30 cellular contexts compared by ENCODE assay signal in the genomic region with DNA sequence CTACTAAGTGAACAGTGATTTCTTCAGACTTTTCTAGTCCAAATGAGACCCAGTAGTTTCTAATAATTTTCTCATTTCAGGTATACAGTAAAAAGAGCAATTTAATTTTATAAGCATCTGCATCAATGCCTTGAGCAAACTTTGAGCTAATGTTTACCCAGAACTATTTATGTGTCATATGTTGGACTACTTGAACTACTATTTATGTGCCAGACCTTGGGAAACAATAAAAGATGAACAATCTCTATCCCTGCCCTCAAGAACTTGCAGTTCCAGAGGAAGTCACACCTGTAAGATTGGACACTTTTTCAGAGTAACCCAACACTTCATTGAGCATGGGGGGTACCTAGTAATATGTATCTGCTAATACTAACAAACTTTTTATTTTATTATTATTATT. TPM values are rescaled to one million over a fixed set of nuclear protein-coding genes. Genes with fewer than 3 reads are reported as not detected.
DNase-seq lines count a peak whose midpoint lies in the region; ATAC-seq and TF ChIP-seq lines count a peak whose summit lies in the region.
"Had no signal": no experiment of that assay in that cellular context is flagged by ENCODE, and none has a peak within 500 bp of the region (broad histone marks: within the 10 kb centered on the region; RNA-seq: fewer than 3 reads in every experiment).

No MANE protein-coding gene starts in this region.

- peaks cover 10% of the 10 kb centered on the region for H3K9me3 Mint-ChIP-seq in T-helper 2 cell treated with Interferon-gamma antibody and Interleukin-4, amounts not matched to agents 5 μg/mL and 100 μg/mL, for 36 hours
- H3K9me3 Mint-ChIP-seq in type B pancreatic cell, result no peaks in the 10 kb centered on the region
- H3K9me3 Mint-ChIP-seq in activated naive CD4-positive, alpha-beta T cell treated with anti-CD3 and anti-CD28 coated beads, Interleukin-2, amount 50 U/mL, for 72 hours, result peaks cover 0 to 6% of the 10 kb centered on the region in 2 donors
- H3K9me3 Mint-ChIP-seq: HFFc6 had no signal

- no TSS peak for BruUV-seq in PC-3 (replicated peaks; lab: Mats Ljungman, UMichigan)

- no peak for TF ChIP-seq CTCF in PC-3 (conservative IDR thresholded peaks at IDR 0.05; ENCODE audit: low read depth, low read length)
- TF ChIP-seq CTCF in type B pancreatic cell (conservative IDR thresholded peaks at IDR 0.05), result no peak
- no peak for TF ChIP-seq CTCF in dorsolateral prefrontal cortex (IDR thresholded peaks at IDR 0.05 in 54 of 56, conservative IDR thresholded peaks at IDR 0.05 in 2 of 56; ENCODE audit: low read depth in 1 of 56, partially characterized antibody in 56 of 56)

- H3K27me3 Mint-ChIP-seq in T-helper 2 cell treated with Interferon-gamma antibody and Interleukin-4, amounts not matched to agents 5 μg/mL and 100 μg/mL, for 36 hours (ENCODE audit: low read depth), result no peaks in the 10 kb centered on the region
- no peaks in the 10 kb centered on the region for H3K27me3 Mint-ChIP-seq in type B pancreatic cell

- H3K4me1 Mint-ChIP-seq in T-helper 2 cell treated with Interferon-gamma antibody and Interleukin-4, amounts not matched to agents 5 μg/mL and 100 μg/mL, for 36 hours (ENCODE audit: low read depth), result peaks cover 17% of the 10 kb centered on the region
- peaks cover 13% of the 10 kb centered on the region for H3K4me1 Mint-ChIP-seq in type B pancreatic cell (ENCODE audit: unreplicated experiment)

- ATAC-seq in PC-3 (peak; percentile 6; the same call in 1 of the 2 replicates), left colon (peak; percentile 20)
- no peak for ATAC-seq in activated CD4-positive, CD25-positive, alpha-beta regulatory T cell treated with anti-CD3 and anti-CD28 coated beads, Interleukin-2, amount 50 U/mL, for 24 hours
- ATAC-seq in activated naive CD4-positive, alpha-beta T cell treated with anti-CD3 and anti-CD28 coated beads, Interleukin-2, amount 50 U/mL, for 72 hours, result no peak
- ATAC-seq: Panc1 had no signal

- no peak overlapping the region for H3K27ac Mint-ChIP-seq in T-helper 2 cell treated with Interferon-gamma antibody and Interleukin-4, amounts not matched to agents 5 μg/mL and 100 μg/mL, for 36 hours
- H3K27ac Mint-ChIP-seq in type B pancreatic cell, result no peak overlapping the region
- H3K27ac Mint-ChIP-seq in activated naive CD4-positive, alpha-beta T cell treated with anti-CD3 and anti-CD28 coated beads, Interleukin-2, amount 50 U/mL, for 72 hours, result no peak overlapping the region
- H3K27ac Mint-ChIP-seq: CD14-positive monocyte, HFFc6 had no signal

- H3K27me3 ChIP-seq in PC-3 (ENCODE audit: low read length) (no peaks in the 10 kb centered on the region), dorsolateral prefrontal cortex (no peaks in the 10 kb centered on the region)
- H3K27me3 ChIP-seq: BE2C had no signal

- H4K20me1 ChIP-seq in PC-3 (ENCODE audit: low read length), result peaks cover 21% of the 10 kb centered on the region

- no peak for DNase-seq in T-helper 2 cell treated with Interferon-gamma antibody and Interleukin-4, amounts not matched to agents 5 μg/mL and 100 μg/mL, for 36 hours (ENCODE audit: low spot score)
- DNase-seq in T-helper 2 cell (no peak), PC-3 (peak; percentile 51), left colon (no peak), type B pancreatic cell (ENCODE audit: extremely low spot score, unreplicated experiment) (no peak), dorsolateral prefrontal cortex (no peak)
- no peak for DNase-seq in activated naive CD4-positive, alpha-beta T cell treated with anti-CD3 and anti-CD28 coated beads, Interleukin-2, amount 50 U/mL, for 72 hours (ENCODE audit: low spot score in 2 of 2)
- DNase-seq: 8988T, ACHN, BE2C, DMS153, DND-41, GOT3, HFFc6, IMR-90, KG1, NCI-H1092, NCI-H1436, NCI-H187, NCI-H2081 treated with DMSO at 0.1 percent for 48 hours, NCI-H2171, NCI-H226, NCI-H510A, NCI-H69, SHP77 had no signal

- peak overlapping the region; percentile 18 for H3K4me3 Mint-ChIP-seq in T-helper 2 cell treated with Interferon-gamma antibody and Interleukin-4, amounts not matched to agents 5 μg/mL and 100 μg/mL, for 36 hours
- peak overlapping the region; percentile 61 for H3K4me3 Mint-ChIP-seq in type B pancreatic cell
- H3K4me3 Mint-ChIP-seq: CD14-positive monocyte, HFFc6 had no signal

- H2AFZ ChIP-seq in PC-3 (ENCODE audit: low read length), result no peak overlapping the region

- no peak overlapping the region for H3K9ac ChIP-seq in PC-3 (ENCODE audit: low read length)

- H3K4me1 ChIP-seq in PC-3 (ENCODE audit: insufficient read depth, low read length), result peaks cover 20% of the 10 kb centered on the region
- H3K4me1 ChIP-seq: BE2C had no signal

- intact Hi-C loops in PC-3 (cut with micrococcal nuclease) (no loop called here), left colon (cut with DNase I, micrococcal nuclease) (no loop called here), dorsolateral prefrontal cortex (cut with DNase I) (no loop called here)

- H3K9me3 ChIP-seq in PC-3 (ENCODE audit: low read length), result no peaks in the 10 kb centered on the region
- H3K9me3 ChIP-seq: BE2C, HAP-1 had no signal

- H3K4me3 ChIP-seq in PC-3 (ENCODE audit: low read length) (no peak overlapping the region), dorsolateral prefrontal cortex (no peak overlapping the region)
- H3K4me3 ChIP-seq: HAP-1 had no signal

- no peaks in the 10 kb centered on the region for H3K9me2 ChIP-seq in PC-3 (replicated peaks; ENCODE audit: low read length)

- no peak overlapping the region for H3K4me2 ChIP-seq in PC-3 (ENCODE audit: low read length)

- no peak overlapping the region for H3K27ac ChIP-seq in PC-3 (ENCODE audit: low read length)
- no peak overlapping the region for H3K27ac ChIP-seq in dorsolateral prefrontal cortex
- H3K27ac ChIP-seq: RWPE1 had no signal

- H3K79me2 ChIP-seq in PC-3 (ENCODE audit: low read length), result peaks cover 27% of the 10 kb centered on the region

- peaks cover 6% of the 10 kb centered on the region for H3F3A ChIP-seq in PC-3 (ENCODE audit: low read length, unreplicated experiment)

- POLR2A ChIA-PET in PC-3 (lab: Charles Lee; ENCODE audit: unreplicated experiment), result interaction anchor here (0.6 kb wide), 1 partner anchor 1188 kb away, joined by 3 read pairs; no protein-coding TSS in a partner anchor

- H3K36me3 ChIP-seq in PC-3 (ENCODE audit: low read depth, low read length), result 0 out of 2 replicates have a peak, but pooled peaks cover under 1% of the 10 kb centered on the region

- peaks cover 1% of the 10 kb centered on the region for H3K36me3 Mint-ChIP-seq in T-helper 2 cell treated with Interferon-gamma antibody and Interleukin-4, amounts not matched to agents 5 μg/mL and 100 μg/mL, for 36 hours (ENCODE audit: low read depth)
- no peaks in the 10 kb centered on the region for H3K36me3 Mint-ChIP-seq in type B pancreatic cell
- H3K36me3 Mint-ChIP-seq in activated naive CD4-positive, alpha-beta T cell treated with anti-CD3 and anti-CD28 coated beads, Interleukin-2, amount 50 U/mL, for 72 hours, result peaks cover 5 to 11% of the 10 kb centered on the region in 2 donors
- H3K36me3 Mint-ChIP-seq: CD14-positive monocyte had no signal

- CTCF ChIA-PET in PC-3 (lab: Charles Lee), result no interaction called here

RNA-seq across cellular contexts. Expression of a gene that starts 2.3 kb away (rescaled TPM):
- 59.5 and 61.2 TPM in 2 replicates for total RNA-seq in PC-3 (2014; rRNA removed)
- 10 to 100 TPM; 86.3 to 88.6 TPM for total RNA-seq in left colon
- 89.0 and 91.3 TPM in 2 replicates for total RNA-seq in type B pancreatic cell (ENCODE audit: low replicate concordance)
- 100 to 1,000 TPM in 102 of 120 experiments, 10 to 100 TPM in 18; 80.0 to 135 (median 112) TPM for total RNA-seq in dorsolateral prefrontal cortex
- 10 to 100 TPM; 91.7 to 91.8 TPM for total RNA-seq in activated naive CD4-positive, alpha-beta T cell treated with anti-CD3 and anti-CD28 coated beads, Interleukin-2, amount 50 U/mL, for 72 hours

Comparison
In these comparisons a context has a peak if more than half of its experiments do, and no peak if none do; other contexts are left out.
1. ATAC-seq: peak in PC-3 (single experiment) and left colon (single experiment); none in activated CD4-positive, CD25-positive, alpha-beta regulatory T cell treated with anti-CD3 and anti-CD28 coated beads, Interleukin-2, amount 50 U/mL, for 24 hours (0 of 2) and activated naive CD4-positive, alpha-beta T cell treated with anti-CD3 and anti-CD28 coated beads, Interleukin-2, amount 50 U/mL, for 72 hours (0 of 2).